ENCODE assay signal across 1 cellular context in the genomic region with DNA sequence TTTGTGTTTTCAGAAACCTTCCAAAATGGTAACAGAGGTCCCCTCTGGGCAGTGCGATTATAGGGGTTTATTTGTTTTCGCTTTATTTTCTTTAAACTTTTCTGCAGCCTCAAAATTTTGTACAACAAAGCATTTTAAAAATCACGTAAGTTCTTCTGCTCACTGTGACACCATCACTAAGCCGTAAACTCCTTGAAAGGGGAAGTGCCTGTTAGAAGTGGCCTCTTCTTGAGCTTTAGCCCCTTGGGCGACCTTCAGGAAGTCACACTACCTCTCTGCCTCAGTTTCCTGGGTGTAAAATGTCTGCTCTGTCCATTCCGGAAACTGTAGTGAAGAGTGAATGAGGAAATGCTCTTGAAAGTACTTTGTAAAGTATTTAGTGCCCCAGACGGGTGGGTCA.
TF ChIP-seq lines count a peak whose summit lies in the region.

No MANE protein-coding gene starts in this region.

TF ChIP-seq in GM23338, 12 proteins besides CTCF, POLR2A, EP300 and RAD21 (continued from another document):
- TF ChIP-seq, protein P1, sequence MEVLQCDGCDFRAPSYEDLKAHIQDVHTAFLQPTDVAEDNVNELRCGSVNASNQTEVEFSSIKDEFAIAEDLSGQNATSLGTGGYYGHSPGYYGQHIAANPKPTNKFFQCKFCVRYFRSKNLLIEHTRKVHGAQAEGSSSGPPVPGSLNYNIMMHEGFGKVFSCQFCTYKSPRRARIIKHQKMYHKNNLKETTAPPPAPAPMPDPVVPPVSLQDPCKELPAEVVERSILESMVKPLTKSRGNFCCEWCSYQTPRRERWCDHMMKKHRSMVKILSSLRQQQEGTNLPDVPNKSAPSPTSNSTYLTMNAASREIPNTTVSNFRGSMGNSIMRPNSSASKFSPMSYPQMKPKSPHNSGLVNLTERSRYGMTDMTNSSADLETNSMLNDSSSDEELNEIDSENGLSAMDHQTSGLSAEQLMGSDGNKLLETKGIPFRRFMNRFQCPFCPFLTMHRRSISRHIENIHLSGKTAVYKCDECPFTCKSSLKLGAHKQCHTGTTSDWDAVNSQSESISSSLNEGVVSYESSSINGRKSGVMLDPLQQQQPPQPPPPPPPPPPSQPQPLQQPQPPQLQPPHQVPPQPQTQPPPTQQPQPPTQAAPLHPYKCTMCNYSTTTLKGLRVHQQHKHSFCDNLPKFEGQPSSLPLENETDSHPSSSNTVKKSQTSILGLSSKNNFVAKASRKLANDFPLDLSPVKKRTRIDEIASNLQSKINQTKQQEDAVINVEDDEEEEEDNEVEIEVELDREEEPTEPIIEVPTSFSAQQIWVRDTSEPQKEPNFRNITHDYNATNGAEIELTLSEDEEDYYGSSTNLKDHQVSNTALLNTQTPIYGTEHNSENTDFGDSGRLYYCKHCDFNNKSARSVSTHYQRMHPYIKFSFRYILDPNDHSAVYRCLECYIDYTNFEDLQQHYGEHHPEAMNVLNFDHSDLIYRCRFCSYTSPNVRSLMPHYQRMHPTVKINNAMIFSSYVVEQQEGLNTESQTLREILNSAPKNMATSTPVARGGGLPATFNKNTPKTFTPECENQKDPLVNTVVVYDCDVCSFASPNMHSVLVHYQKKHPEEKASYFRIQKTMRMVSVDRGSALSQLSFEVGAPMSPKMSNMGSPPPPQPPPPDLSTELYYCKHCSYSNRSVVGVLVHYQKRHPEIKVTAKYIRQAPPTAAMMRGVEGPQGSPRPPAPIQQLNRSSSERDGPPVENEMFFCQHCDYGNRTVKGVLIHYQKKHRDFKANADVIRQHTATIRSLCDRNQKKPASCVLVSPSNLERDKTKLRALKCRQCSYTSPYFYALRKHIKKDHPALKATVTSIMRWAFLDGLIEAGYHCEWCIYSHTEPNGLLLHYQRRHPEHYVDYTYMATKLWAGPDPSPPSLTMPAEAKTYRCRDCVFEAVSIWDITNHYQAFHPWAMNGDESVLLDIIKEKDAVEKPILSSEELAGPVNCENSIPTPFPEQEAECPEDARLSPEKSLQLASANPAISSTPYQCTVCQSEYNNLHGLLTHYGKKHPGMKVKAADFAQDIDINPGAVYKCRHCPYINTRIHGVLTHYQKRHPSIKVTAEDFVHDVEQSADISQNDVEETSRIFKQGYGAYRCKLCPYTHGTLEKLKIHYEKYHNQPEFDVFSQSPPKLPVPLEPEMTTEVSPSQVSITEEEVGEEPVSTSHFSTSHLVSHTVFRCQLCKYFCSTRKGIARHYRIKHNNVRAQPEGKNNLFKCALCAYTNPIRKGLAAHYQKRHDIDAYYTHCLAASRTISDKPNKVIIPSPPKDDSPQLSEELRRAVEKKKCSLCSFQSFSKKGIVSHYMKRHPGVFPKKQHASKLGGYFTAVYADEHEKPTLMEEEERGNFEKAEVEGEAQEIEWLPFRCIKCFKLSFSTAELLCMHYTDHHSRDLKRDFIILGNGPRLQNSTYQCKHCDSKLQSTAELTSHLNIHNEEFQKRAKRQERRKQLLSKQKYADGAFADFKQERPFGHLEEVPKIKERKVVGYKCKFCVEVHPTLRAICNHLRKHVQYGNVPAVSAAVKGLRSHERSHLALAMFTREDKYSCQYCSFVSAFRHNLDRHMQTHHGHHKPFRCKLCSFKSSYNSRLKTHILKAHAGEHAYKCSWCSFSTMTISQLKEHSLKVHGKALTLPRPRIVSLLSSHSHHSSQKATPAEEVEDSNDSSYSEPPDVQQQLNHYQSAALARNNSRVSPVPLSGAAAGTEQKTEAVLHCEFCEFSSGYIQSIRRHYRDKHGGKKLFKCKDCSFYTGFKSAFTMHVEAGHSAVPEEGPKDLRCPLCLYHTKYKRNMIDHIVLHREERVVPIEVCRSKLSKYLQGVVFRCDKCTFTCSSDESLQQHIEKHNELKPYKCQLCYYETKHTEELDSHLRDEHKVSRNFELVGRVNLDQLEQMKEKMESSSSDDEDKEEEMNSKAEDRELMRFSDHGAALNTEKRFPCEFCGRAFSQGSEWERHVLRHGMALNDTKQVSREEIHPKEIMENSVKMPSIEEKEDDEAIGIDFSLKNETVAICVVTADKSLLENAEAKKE (CRISPR knock-in tag; IDR thresholded peaks at IDR 0.05): no peak
- TF ChIP-seq EZH2 (IDR thresholded peaks at IDR 0.05; ENCODE audit: low read depth, unreplicated experiment) (no peak), ZNF331 (CRISPR knock-in tag; IDR thresholded peaks at IDR 0.05; ENCODE audit: low read depth) (no peak), JUNB (IDR thresholded peaks at IDR 0.05; ENCODE audit: unreplicated experiment) (no peak)
